1 cellular context compared by ENCODE assay signal in the genomic region with DNA sequence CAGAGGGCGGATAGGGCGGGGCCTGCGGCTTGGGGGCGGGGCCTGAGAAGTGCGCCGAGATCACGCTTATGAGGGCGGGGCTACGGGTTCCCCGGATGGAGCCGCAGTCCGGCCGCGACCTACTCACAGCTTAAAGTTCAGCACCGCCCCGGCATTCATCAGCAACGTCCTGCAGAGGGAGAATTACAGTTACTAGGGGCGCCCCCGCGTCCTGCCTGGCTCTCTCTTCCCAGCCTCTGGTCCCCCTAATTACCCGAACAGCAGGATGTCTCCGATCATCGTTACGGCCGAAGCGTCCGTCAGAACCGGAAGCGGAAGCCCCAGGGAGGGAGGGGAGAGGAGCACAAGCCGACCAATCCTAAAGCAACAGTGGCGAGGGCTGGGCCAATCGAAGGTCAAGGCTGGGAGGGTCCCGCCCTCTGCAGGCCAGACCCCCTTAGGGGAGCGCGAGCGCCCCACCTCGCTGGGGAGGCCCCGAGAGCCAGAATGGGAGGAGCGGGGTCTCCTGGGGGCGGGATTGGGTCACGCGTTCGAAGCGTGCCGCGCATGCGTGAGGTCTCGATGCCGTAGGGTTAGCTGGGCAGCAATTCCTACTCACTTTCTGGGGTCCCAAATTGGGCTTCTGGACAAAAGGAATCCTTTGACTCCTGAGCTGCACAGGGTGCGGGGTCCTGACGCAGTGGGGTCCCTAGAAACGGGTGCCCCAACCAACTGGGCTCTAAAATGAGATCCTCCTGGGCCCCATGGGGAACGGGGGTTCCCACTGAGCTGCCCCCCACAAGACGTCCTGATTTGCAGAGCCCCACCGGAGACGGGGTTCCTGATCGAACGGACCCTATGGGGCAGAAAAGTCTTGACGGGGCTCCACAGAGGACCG.
TF ChIP-seq lines count a peak whose summit lies in the region.

Gene SMIM7, minus strand, starts transcription at position 313 of the 877 bp plus-strand sequence. Its CDS starts 34 bp downstream, at position 279.

TF ChIP-seq in GM12878, 131 proteins besides CTCF, POLR2A, EP300 and RAD21 (continued from another document):
- TF ChIP-seq, protein P1, sequence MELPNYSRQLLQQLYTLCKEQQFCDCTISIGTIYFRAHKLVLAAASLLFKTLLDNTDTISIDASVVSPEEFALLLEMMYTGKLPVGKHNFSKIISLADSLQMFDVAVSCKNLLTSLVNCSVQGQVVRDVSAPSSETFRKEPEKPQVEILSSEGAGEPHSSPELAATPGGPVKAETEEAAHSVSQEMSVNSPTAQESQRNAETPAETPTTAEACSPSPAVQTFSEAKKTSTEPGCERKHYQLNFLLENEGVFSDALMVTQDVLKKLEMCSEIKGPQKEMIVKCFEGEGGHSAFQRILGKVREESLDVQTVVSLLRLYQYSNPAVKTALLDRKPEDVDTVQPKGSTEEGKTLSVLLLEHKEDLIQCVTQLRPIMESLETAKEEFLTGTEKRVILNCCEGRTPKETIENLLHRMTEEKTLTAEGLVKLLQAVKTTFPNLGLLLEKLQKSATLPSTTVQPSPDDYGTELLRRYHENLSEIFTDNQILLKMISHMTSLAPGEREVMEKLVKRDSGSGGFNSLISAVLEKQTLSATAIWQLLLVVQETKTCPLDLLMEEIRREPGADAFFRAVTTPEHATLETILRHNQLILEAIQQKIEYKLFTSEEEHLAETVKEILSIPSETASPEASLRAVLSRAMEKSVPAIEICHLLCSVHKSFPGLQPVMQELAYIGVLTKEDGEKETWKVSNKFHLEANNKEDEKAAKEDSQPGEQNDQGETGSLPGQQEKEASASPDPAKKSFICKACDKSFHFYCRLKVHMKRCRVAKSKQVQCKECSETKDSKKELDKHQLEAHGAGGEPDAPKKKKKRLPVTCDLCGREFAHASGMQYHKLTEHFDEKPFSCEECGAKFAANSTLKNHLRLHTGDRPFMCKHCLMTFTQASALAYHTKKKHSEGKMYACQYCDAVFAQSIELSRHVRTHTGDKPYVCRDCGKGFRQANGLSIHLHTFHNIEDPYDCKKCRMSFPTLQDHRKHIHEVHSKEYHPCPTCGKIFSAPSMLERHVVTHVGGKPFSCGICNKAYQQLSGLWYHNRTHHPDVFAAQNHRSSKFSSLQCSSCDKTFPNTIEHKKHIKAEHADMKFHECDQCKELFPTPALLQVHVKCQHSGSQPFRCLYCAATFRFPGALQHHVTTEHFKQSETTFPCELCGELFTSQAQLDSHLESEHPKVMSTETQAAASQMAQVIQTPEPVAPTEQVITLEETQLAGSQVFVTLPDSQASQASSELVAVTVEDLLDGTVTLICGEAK (IDR thresholded peaks at IDR 0.05; ENCODE audit: borderline replicate concordance): peak; percentile 97
- TF ChIP-seq ZNF217 (IDR thresholded peaks at IDR 0.05) (no peak), POLR2AphosphoS2 (IDR thresholded peaks at IDR 0.05; ENCODE audit: low read depth, low read length) (peak; percentile 79), RFX5 (IDR thresholded peaks at IDR 0.05; ENCODE audit: low read depth, low read length) (no peak), MYB (IDR thresholded peaks at IDR 0.05; ENCODE audit: borderline replicate concordance, low read depth, low read length) (no peak), STAT3 (IDR thresholded peaks at IDR 0.05; ENCODE audit: low read depth, low read length) (no peak), RCOR1 (conservative IDR thresholded peaks at IDR 0.05; ENCODE audit: low read depth, low read length) (no peak), PML (IDR thresholded peaks at IDR 0.05; ENCODE audit: low read length) (peak; percentile 92; the same call in 1 of the 2 replicates), ZNF687 (IDR thresholded peaks at IDR 0.05) (no peak), RAD51 (IDR thresholded peaks at IDR 0.05) (no peak), DPF2 (IDR thresholded peaks at IDR 0.05) (no peak), SRF (IDR thresholded peaks at IDR 0.05; ENCODE audit: low read depth in 2 of 2, low read length in 2 of 2) (peak in 1 of 2 experiments; percentile 25; a peak in 1 of 4 replicates), TARDBP (IDR thresholded peaks at IDR 0.05; ENCODE audit: borderline replicate concordance) (no peak), MTA3 (IDR thresholded peaks at IDR 0.05; ENCODE audit: borderline replicate concordance, low read length) (no peak), SMAD1 (IDR thresholded peaks at IDR 0.05; ENCODE audit: low read depth, partially characterized antibody) (peak; percentile 58), NR2F1 (conservative IDR thresholded peaks at IDR 0.05) (0 out of 2 replicates have a peak, but pooled peaks have one; percentile 34), WRNIP1 (IDR thresholded peaks at IDR 0.05; ENCODE audit: borderline replicate concordance, low read depth, low read length) (no peak), NRF1 (conservative IDR thresholded peaks at IDR 0.05; ENCODE audit: low read depth, low read length) (peak; percentile 86), FOS (IDR thresholded peaks at IDR 0.05; ENCODE audit: borderline replicate concordance, extremely low read depth, insufficient read length) (peak; percentile 79)
